1 cellular context compared by ENCODE assay signal in the genomic region with DNA sequence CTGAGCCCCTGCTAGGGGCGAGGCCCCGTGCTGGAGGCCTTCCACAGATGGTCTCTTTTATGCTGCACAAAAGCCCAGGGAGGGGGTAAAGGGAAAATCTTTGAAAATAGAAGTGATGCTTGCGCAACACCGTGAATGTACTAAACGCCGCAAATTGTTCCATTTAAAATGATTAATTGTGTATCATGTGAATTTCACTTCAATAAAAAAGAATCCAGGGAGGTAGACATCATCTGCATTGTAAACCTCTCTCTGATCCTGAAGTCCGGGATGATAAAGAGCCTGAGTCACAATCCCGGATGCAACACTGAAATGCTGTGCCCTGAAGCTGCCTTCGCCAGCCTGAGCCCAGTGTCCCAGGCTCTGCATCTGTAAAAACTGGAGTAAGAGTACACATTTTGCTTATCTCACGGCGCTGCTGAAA.
TF ChIP-seq lines count a peak whose summit lies in the region.

No MANE protein-coding gene starts in this region.

TF ChIP-seq in K562, 482 proteins besides CTCF, POLR2A, EP300 and RAD21 (continued from another document):
- TF ChIP-seq, protein P1, sequence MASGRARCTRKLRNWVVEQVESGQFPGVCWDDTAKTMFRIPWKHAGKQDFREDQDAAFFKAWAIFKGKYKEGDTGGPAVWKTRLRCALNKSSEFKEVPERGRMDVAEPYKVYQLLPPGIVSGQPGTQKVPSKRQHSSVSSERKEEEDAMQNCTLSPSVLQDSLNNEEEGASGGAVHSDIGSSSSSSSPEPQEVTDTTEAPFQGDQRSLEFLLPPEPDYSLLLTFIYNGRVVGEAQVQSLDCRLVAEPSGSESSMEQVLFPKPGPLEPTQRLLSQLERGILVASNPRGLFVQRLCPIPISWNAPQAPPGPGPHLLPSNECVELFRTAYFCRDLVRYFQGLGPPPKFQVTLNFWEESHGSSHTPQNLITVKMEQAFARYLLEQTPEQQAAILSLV (tag; IDR thresholded peaks at IDR 0.05), result 0 out of 2 replicates have a peak, but pooled peaks have one; percentile 10
- TF ChIP-seq CEBPG (CRISPR knock-in tag; IDR thresholded peaks at IDR 0.05) (peak; percentile 45), CEBPG (tag; conservative IDR thresholded peaks at IDR 0.05 in 1 of 2, IDR thresholded peaks at IDR 0.05 in 1 of 2) (peak; percentile 75 to 88)
